ENCODE assay signal across 9 cellular contexts in genomic region chr7:4684826-4685225, GRCh38. TPM values are rescaled to one million over a fixed set of nuclear protein-coding genes. Genes with fewer than 3 reads are reported as not detected.
DNase-seq lines count a peak whose midpoint lies in the region; ATAC-seq and TF ChIP-seq lines count a peak whose summit lies in the region.
"Had no signal": no experiment of that assay in that cellular context is flagged by ENCODE, and none has a peak within 500 bp of the region (broad histone marks: within the 10 kb centered on the region; RNA-seq: fewer than 3 reads in every experiment).

No MANE protein-coding gene starts in this region.

- H3K27me3 ChIP-seq in right lobe of liver: no peaks in the 10 kb centered on the region

- no peaks in the 10 kb centered on the region for H3K36me3 ChIP-seq in right lobe of liver

- POLR2A ChIA-PET in activated CD4-positive, alpha-beta T cell treated with anti-CD3 and anti-CD28 coated beads, Interleukin-2, amount 10 ng/mL, durations not matched to agents 7 days and 5 days (lab: Charles Lee): interaction anchor here (0.7 kb wide), 1 partner anchor 49 kb away, joined by 4 read pairs; no protein-coding TSS in a partner anchor

- 60% methylated on average over 5 of the region's 10 CpGs for WGBS in right lobe of liver (ENCODE audit: insufficient coverage, low coverage, low lambda C conversion rate, missing lambda C conversion rate)

- peak overlapping the region; percentile 99 for H3K4me3 Mint-ChIP-seq in activated CD4-positive, alpha-beta T cell treated with anti-CD3 and anti-CD28 coated beads, Interleukin-2, amount 10 ng/mL, durations not matched to agents 7 days and 5 days
- H3K4me3 Mint-ChIP-seq in activated naive CD8-positive, alpha-beta T cell treated with anti-CD3 and anti-CD28 coated beads, Interleukin-2, amount 50 U/mL, for 24 hours: peak overlapping the region; percentile 98

- H3K4me3 ChIP-seq in right lobe of liver: no peak overlapping the region

- DNase-seq in activated CD4-positive, alpha-beta T cell treated with anti-CD3 and anti-CD28 coated beads, Interleukin-2, amount 10 ng/mL, durations not matched to agents 7 days and 5 days: no peak
- DNase-seq in activated CD4-positive, alpha-beta T cell treated with anti-CD3 and anti-CD28 coated beads for 1 hour: no peak
- no peak for DNase-seq in activated naive CD8-positive, alpha-beta T cell treated with anti-CD3 and anti-CD28 coated beads, Interleukin-2, amount 50 U/mL, for 24 hours
- no peak for DNase-seq in right lobe of liver
- DNase-seq in sciatic nerve (ENCODE audit: low spot score): no peak
- DNase-seq: WERI-Rb-1 had no signal

- intact Hi-C loops in right lobe of liver (cut with DNase I): loop anchor here (5.0 kb wide), 2 partner anchors 43 to 67 kb away; no protein-coding TSS in a partner anchor
- intact Hi-C loops in sciatic nerve (cut with DNase I): loop anchor here (5.0 to 10.0 kb wide), 2 partner anchors 43 to 70 kb away; no protein-coding TSS in a partner anchor

- peak overlapping the region; percentile 100 for H3K27ac Mint-ChIP-seq in activated CD4-positive, alpha-beta T cell treated with anti-CD3 and anti-CD28 coated beads, Interleukin-2, amount 10 ng/mL, durations not matched to agents 7 days and 5 days
- peak overlapping the region; percentile 99 for H3K27ac Mint-ChIP-seq in activated naive CD8-positive, alpha-beta T cell treated with anti-CD3 and anti-CD28 coated beads, Interleukin-2, amount 50 U/mL, for 24 hours

- TF ChIP-seq CTCF in right lobe of liver (IDR thresholded peaks at IDR 0.05): no peak

- no peaks in the 10 kb centered on the region for H3K9me3 ChIP-seq in right lobe of liver

- CTCF ChIA-PET in activated CD4-positive, alpha-beta T cell treated with anti-CD3 and anti-CD28 coated beads, Interleukin-2, amount 10 ng/mL, durations not matched to agents 7 days and 5 days (lab: Charles Lee): interaction anchor here (0.6 to 1.8 kb wide), 3 partner anchors 26 to 119 kb away, joined by 3 to 4 read pairs (median 3); no protein-coding TSS in a partner anchor

- peaks cover 0 to 5% (median 0%) of the 10 kb centered on the region in 4 donors for H3K4me1 ChIP-seq in right lobe of liver

- H3K9me3 Mint-ChIP-seq in activated CD4-positive, alpha-beta T cell treated with anti-CD3 and anti-CD28 coated beads, Interleukin-2, amount 10 ng/mL, durations not matched to agents 7 days and 5 days: no peaks in the 10 kb centered on the region
- no peaks in the 10 kb centered on the region for H3K9me3 Mint-ChIP-seq in activated naive CD8-positive, alpha-beta T cell treated with anti-CD3 and anti-CD28 coated beads, Interleukin-2, amount 50 U/mL, for 24 hours

- peaks cover 46% of the 10 kb centered on the region for H3K4me1 Mint-ChIP-seq in activated CD4-positive, alpha-beta T cell treated with anti-CD3 and anti-CD28 coated beads, Interleukin-2, amount 10 ng/mL, durations not matched to agents 7 days and 5 days
- peaks cover 62% of the 10 kb centered on the region for H3K4me1 Mint-ChIP-seq in activated naive CD8-positive, alpha-beta T cell treated with anti-CD3 and anti-CD28 coated beads, Interleukin-2, amount 50 U/mL, for 24 hours

- H3K27ac ChIP-seq in right lobe of liver: peak overlapping the region; percentile 75 to 90 (median 76)
- H3K27ac ChIP-seq in temporal lobe (ENCODE audit: low read depth, low read length): peak overlapping the region; percentile 72
- H3K27ac ChIP-seq: WERI-Rb-1 had no signal

- no peak for TF ChIP-seq POLR2A in right lobe of liver (IDR thresholded peaks at IDR 0.05)

- ATAC-seq in activated naive CD8-positive, alpha-beta T cell treated with anti-CD3 and anti-CD28 coated beads, Interleukin-2, amount 50 U/mL, for 24 hours: no peak
- ATAC-seq in right lobe of liver (no peak), HG02852 (IDR thresholded peaks at IDR 0.05; ENCODE audit: unreplicated experiment) (no peak), esophagus mucosa (no peak), sciatic nerve (no peak)

- no peaks in the 10 kb centered on the region for H3K27me3 Mint-ChIP-seq in activated CD4-positive, alpha-beta T cell treated with anti-CD3 and anti-CD28 coated beads, Interleukin-2, amount 10 ng/mL, durations not matched to agents 7 days and 5 days
- no peaks in the 10 kb centered on the region for H3K27me3 Mint-ChIP-seq in activated naive CD8-positive, alpha-beta T cell treated with anti-CD3 and anti-CD28 coated beads, Interleukin-2, amount 50 U/mL, for 24 hours

- H3K36me3 Mint-ChIP-seq in activated CD4-positive, alpha-beta T cell treated with anti-CD3 and anti-CD28 coated beads, Interleukin-2, amount 10 ng/mL, durations not matched to agents 7 days and 5 days (ENCODE audit: low read depth): peaks cover 22% of the 10 kb centered on the region
- H3K36me3 Mint-ChIP-seq in activated naive CD8-positive, alpha-beta T cell treated with anti-CD3 and anti-CD28 coated beads, Interleukin-2, amount 50 U/mL, for 24 hours (ENCODE audit: low read depth): peaks cover 15% of the 10 kb centered on the region

RNA-seq across cellular contexts. Expression of gene FOXK1, which starts 2.7 kb away (rescaled TPM):
- total RNA-seq in activated CD4-positive, alpha-beta T cell treated with anti-CD3 and anti-CD28 coated beads, Interleukin-2, amount 10 ng/mL, durations not matched to agents 7 days and 5 days: 10 to 100 TPM; 32.0 to 36.2 TPM
- total RNA-seq in right lobe of liver: 1 to 10 TPM; 3.8 to 8.4 (median 6.9) TPM
- 23.4 TPM for total RNA-seq in temporal lobe
- 21.7 TPM for total RNA-seq in esophagus mucosa
- total RNA-seq in sciatic nerve: 37.7 TPM
